8 cellular contexts compared by ENCODE assay signal in genomic region chr14:67285876-67286452, GRCh38. TPM values are rescaled to one million over a fixed set of nuclear protein-coding genes. Genes with fewer than 3 reads are reported as not detected.
DNase-seq lines count a peak whose midpoint lies in the region; ATAC-seq and FAIRE-seq lines count a peak whose summit lies in the region.

No MANE protein-coding gene starts in this region.

- no peaks in the 10 kb centered on the region for H3K9me3 Mint-ChIP-seq in activated T-helper 1 cell treated with anti-CD3 and anti-CD28 coated beads, Interleukin-12 subunit alpha, Interleukin-12 subunit beta, Interleukin-2, Interleukin-4 antibody, amounts not matched to agents 30 ng/mL and 10 ng/mL and 1 ng/mL, durations not matched to agents 14 hours and 24 hours and 36 hours

- peak; percentile 61 for FAIRE-seq in RCC 7860 (lab: Jason Lieb, UNC)

- H3K4me3 Mint-ChIP-seq in activated T-helper 1 cell treated with anti-CD3 and anti-CD28 coated beads, Interleukin-12 subunit alpha, Interleukin-12 subunit beta, Interleukin-2, Interleukin-4 antibody, amounts not matched to agents 30 ng/mL and 10 ng/mL and 1 ng/mL, durations not matched to agents 14 hours and 24 hours and 36 hours = no peak overlapping the region

- ATAC-seq in HG03571 (IDR thresholded peaks at IDR 0.05; ENCODE audit: unreplicated experiment) = no peak

- no peaks in the 10 kb centered on the region for H3K36me3 Mint-ChIP-seq in activated T-helper 1 cell treated with anti-CD3 and anti-CD28 coated beads, Interleukin-12 subunit alpha, Interleukin-12 subunit beta, Interleukin-2, Interleukin-4 antibody, amounts not matched to agents 30 ng/mL and 10 ng/mL and 1 ng/mL, durations not matched to agents 14 hours and 24 hours and 36 hours (ENCODE audit: low read depth)

- intact Hi-C loops in activated T-helper 1 cell treated with anti-CD3 and anti-CD28 coated beads, Interleukin-12 subunit alpha, Interleukin-12 subunit beta, Interleukin-2, Interleukin-4 antibody, amounts not matched to agents 30 ng/mL and 10 ng/mL and 1 ng/mL, durations not matched to agents 14 hours and 24 hours and 36 hours (cut with micrococcal nuclease) = loop anchor here (1.0 to 10.0 kb wide), 3 partner anchors 120 to 931 kb away; no protein-coding TSS in a partner anchor

- no peaks in the 10 kb centered on the region for H3K27me3 Mint-ChIP-seq in activated T-helper 1 cell treated with anti-CD3 and anti-CD28 coated beads, Interleukin-12 subunit alpha, Interleukin-12 subunit beta, Interleukin-2, Interleukin-4 antibody, amounts not matched to agents 30 ng/mL and 10 ng/mL and 1 ng/mL, durations not matched to agents 14 hours and 24 hours and 36 hours (ENCODE audit: insufficient read depth)

- DNase-seq in COLO829 (ENCODE audit: low spot score) = peak; percentile 48
- peak; percentile 49 for DNase-seq in HT1080 (ENCODE audit: low read depth)
- DNase-seq in RCC 7860 (ENCODE audit: low spot score) = peak; percentile 19
- DNase-seq in fibroblast of gingiva (ENCODE audit: low read depth) = peak; percentile 34
- DNase-seq in putamen (ENCODE audit: low spot score) = peak; percentile 47
- DNase-seq in AG08396 (ENCODE audit: low spot score) = no peak
- no peak for DNase-seq in activated T-helper 1 cell treated with anti-CD3 and anti-CD28 coated beads, Interleukin-12 subunit alpha, Interleukin-12 subunit beta, Interleukin-2, Interleukin-4 antibody, amounts not matched to agents 30 ng/mL and 10 ng/mL and 1 ng/mL, durations not matched to agents 14 hours and 24 hours and 36 hours (ENCODE audit: low spot score)

- no peaks in the 10 kb centered on the region for H3K4me1 Mint-ChIP-seq in activated T-helper 1 cell treated with anti-CD3 and anti-CD28 coated beads, Interleukin-12 subunit alpha, Interleukin-12 subunit beta, Interleukin-2, Interleukin-4 antibody, amounts not matched to agents 30 ng/mL and 10 ng/mL and 1 ng/mL, durations not matched to agents 14 hours and 24 hours and 36 hours (ENCODE audit: low read depth)

- H3K27ac Mint-ChIP-seq in activated T-helper 1 cell treated with anti-CD3 and anti-CD28 coated beads, Interleukin-12 subunit alpha, Interleukin-12 subunit beta, Interleukin-2, Interleukin-4 antibody, amounts not matched to agents 30 ng/mL and 10 ng/mL and 1 ng/mL, durations not matched to agents 14 hours and 24 hours and 36 hours = no peak overlapping the region

RNA-seq across cellular contexts. Expression of gene PALS1, which starts 44.7 kb away (rescaled TPM):
- 24.4 and 26.2 TPM in 2 replicates for total RNA-seq in HT1080 (2014; rRNA removed; shearing (Covaris generic))
- 21.4 and 29.8 TPM in 2 replicates for polyA plus RNA-seq in HT1080 (2015; cell fraction: cytosol; rRNA removed)
- 33.5 and 37.1 TPM in 2 replicates for polyA plus RNA-seq in HT1080 (2015; cell fraction: nucleus; rRNA removed)
- total RNA-seq in activated T-helper 1 cell treated with anti-CD3 and anti-CD28 coated beads, Interleukin-12 subunit alpha, Interleukin-12 subunit beta, Interleukin-2, Interleukin-4 antibody, amounts not matched to agents 30 ng/mL and 10 ng/mL and 1 ng/mL, durations not matched to agents 14 hours and 24 hours and 36 hours = 5.2 and 5.6 TPM in 2 replicates

Comparison
In these comparisons a context has a peak if more than half of its experiments do, and no peak if none do; other contexts are left out.
1. DNase-seq: peak in COLO829 (single experiment), HT1080 (single experiment), RCC 7860 (single experiment), fibroblast of gingiva (single experiment) and putamen (single experiment); none in AG08396 (single experiment) and activated T-helper 1 cell treated with anti-CD3 and anti-CD28 coated beads, Interleukin-12 subunit alpha, Interleukin-12 subunit beta, Interleukin-2, Interleukin-4 antibody, amounts not matched to agents 30 ng/mL and 10 ng/mL and 1 ng/mL, durations not matched to agents 14 hours and 24 hours and 36 hours (single experiment).